ENCODE assay signal across 8 cellular contexts in genomic region chr2:219279916-219280516, GRCh38. TPM values are rescaled to one million over a fixed set of nuclear protein-coding genes. Genes with fewer than 3 reads are reported as not detected.
DNase-seq lines count a peak whose midpoint lies in the region; ATAC-seq and TF ChIP-seq lines count a peak whose summit lies in the region.

No MANE protein-coding gene starts in this region.

- no peak for ATAC-seq in CD4-positive, alpha-beta T cell (ENCODE audit: poor library complexity)
- ATAC-seq in HG02884 (IDR thresholded peaks at IDR 0.05; ENCODE audit: unreplicated experiment) (no peak), GM18867 (IDR thresholded peaks at IDR 0.05; ENCODE audit: unreplicated experiment) (no peak)

- POLR2A ChIA-PET in CD4-positive, alpha-beta T cell (lab: Charles Lee) = interaction anchor here (0.6 to 7.5 kb wide), 16 partner anchors 11 to 620 kb away, joined by 3 to 202 read pairs (median 8); partner anchors contain the start of genes ABCB6, ANKZF1, ATG9A and BCS1L

- peak overlapping the region; percentile 94 for H3K9ac ChIP-seq in endodermal cell (ENCODE audit: extremely low read depth, low read length, poor library complexity, severe bottlenecking)

- CTCF ChIA-PET in CD4-positive, alpha-beta T cell (lab: Charles Lee) = interaction anchor here (1.2 to 12.0 kb wide), 6 partner anchors 15 to 108 kb away, joined by 3 to 190 read pairs (median 6); partner anchors contain the start of genes DNPEP, TUBA4A and TUBA4B

- DNase-seq in CD4-positive, alpha-beta T cell = peak in 1 of 10 experiments; percentile 23
- DNase-seq in NB4 (ENCODE audit: low read depth) (no peak), endodermal cell (peak; percentile 87), AG08396 (ENCODE audit: low spot score) (no peak)
- no peak for DNase-seq in activated effector memory CD4-positive, alpha-beta T cell treated with Interleukin-2 at 50 U/mL for 16 hours

- H3K4me3 ChIP-seq in NB4 (ENCODE audit: low read depth, low read length) (peak overlapping the region; percentile 52), endodermal cell (ENCODE audit: low read length) (peak overlapping the region; percentile 86), neutrophil (ENCODE audit: low read depth in 1 of 2, low read length in 1 of 2) (peak overlapping the region; percentile 81 to 82)

- no peaks in the 10 kb centered on the region for H3K27me3 ChIP-seq in CD4-positive, alpha-beta T cell (ENCODE audit: control insufficient read depth, insufficient read depth, low read length)
- H3K27me3 ChIP-seq in endodermal cell (ENCODE audit: control insufficient read depth, insufficient read depth, low read length, poor library complexity, severe bottlenecking) = no peaks in the 10 kb centered on the region
- no peaks in the 10 kb centered on the region for H3K27me3 ChIP-seq in neutrophil

- H3K4me1 ChIP-seq in endodermal cell (ENCODE audit: control insufficient read depth, insufficient read depth, low read length) (peaks cover 24% of the 10 kb centered on the region), neutrophil (ENCODE audit: control insufficient read depth in 1 of 2, insufficient read depth in 1 of 2, low read depth in 1 of 2, low read length in 1 of 2) (peaks cover 29 to 35% of the 10 kb centered on the region in 2 experiments)

- H3K36me3 Mint-ChIP-seq in CD4-positive, alpha-beta T cell (ENCODE audit: low read depth) = peaks cover 51% of the 10 kb centered on the region
- peaks cover 23% of the 10 kb centered on the region for H3K36me3 Mint-ChIP-seq in endodermal cell (ENCODE audit: low read depth)

- intact Hi-C loops in CD4-positive, alpha-beta T cell (cut with DNase I, micrococcal nuclease) = loop anchor here (1.0 to 5.0 kb wide), 8 partner anchors 15 to 107 kb away; partner anchors contain the start of genes DNPEP (in 2 of the 2), ANKZF1 (in 1 of the 2), ATG9A (in 1 of the 2) and CNPPD1 (in 1 of the 2)

- H3K36me3 ChIP-seq in endodermal cell (ENCODE audit: control insufficient read depth, insufficient read depth, low read length) (peaks cover 40% of the 10 kb centered on the region), neutrophil (peaks cover 41% of the 10 kb centered on the region)

- TF ChIP-seq POLR2A in NB4 (IDR thresholded peaks at IDR 0.05; ENCODE audit: extremely low read depth, insufficient read length) = no peak

- peak overlapping the region; percentile 97 for H3K4me3 Mint-ChIP-seq in CD4-positive, alpha-beta T cell
- H3K4me3 Mint-ChIP-seq in endodermal cell = peak overlapping the region; percentile 74

- H3K4me1 Mint-ChIP-seq in CD4-positive, alpha-beta T cell (ENCODE audit: low read depth) = peaks cover 43% of the 10 kb centered on the region
- H3K4me1 Mint-ChIP-seq in endodermal cell = peaks cover 36% of the 10 kb centered on the region

- TF ChIP-seq CTCF in CD4-positive, alpha-beta T cell (IDR thresholded peaks at IDR 0.05) = no peak
- peak; percentile 0 for TF ChIP-seq CTCF in NB4 (IDR thresholded peaks at IDR 0.05; ENCODE audit: low read depth, low read length)
- peak; percentile 16 for TF ChIP-seq CTCF in endodermal cell (conservative IDR thresholded peaks at IDR 0.05)
- no peak for TF ChIP-seq CTCF in neutrophil (IDR thresholded peaks at IDR 0.05)

- no peaks in the 10 kb centered on the region for H3K27me3 Mint-ChIP-seq in CD4-positive, alpha-beta T cell
- H3K27me3 Mint-ChIP-seq in endodermal cell (ENCODE audit: insufficient read depth) = no peaks in the 10 kb centered on the region

- peak overlapping the region; percentile 97 for H3K27ac ChIP-seq in CD4-positive, alpha-beta T cell (ENCODE audit: low read depth, low read length)
- peak overlapping the region; percentile 95 for H3K27ac ChIP-seq in endodermal cell (ENCODE audit: low read depth, low read length)
- peak overlapping the region; percentile 98 for H3K27ac ChIP-seq in neutrophil

- no peaks in the 10 kb centered on the region for H3K9me3 ChIP-seq in CD4-positive, alpha-beta T cell (ENCODE audit: control insufficient read depth, low read length)
- H3K9me3 ChIP-seq in endodermal cell (ENCODE audit: control insufficient read depth, low read length) (no peaks in the 10 kb centered on the region), neutrophil (no peaks in the 10 kb centered on the region)

- H3K27ac Mint-ChIP-seq in CD4-positive, alpha-beta T cell = peak overlapping the region; percentile 98
- peak overlapping the region; percentile 98 for H3K27ac Mint-ChIP-seq in endodermal cell

- WGBS in endodermal cell (ENCODE audit: insufficient coverage in 1 of 2, insufficient read length in 1 of 2), 2 experiments = 52 to 56% methylated on average over 11 of the region's 12 CpGs

- no peaks in the 10 kb centered on the region for H3K9me3 Mint-ChIP-seq in CD4-positive, alpha-beta T cell
- no peaks in the 10 kb centered on the region for H3K9me3 Mint-ChIP-seq in endodermal cell

RNA-seq across cellular contexts. Expression of gene DNAJB2, which starts 0.8 kb away (rescaled TPM):
- 100 to 1,000 TPM; 151 to 161 TPM for total RNA-seq in CD4-positive, alpha-beta T cell
- 10 to 100 TPM; 61.9 to 80.9 TPM for total RNA-seq in endodermal cell
- 49.6 TPM for polyA plus RNA-seq in endodermal cell (2013, experiment 1 of 2)
- polyA plus RNA-seq in endodermal cell (2013, experiment 2 of 2) = 53.0 TPM

RNA-seq across cellular contexts. Expression of gene TUBA4A, which starts 26.3 kb away (rescaled TPM):
- total RNA-seq in CD4-positive, alpha-beta T cell = 100 to 1,000 TPM; 183 to 185 TPM
- total RNA-seq in endodermal cell = 1 to 10 TPM; 4.0 to 9.5 TPM
- 3.3 TPM for polyA plus RNA-seq in endodermal cell (2013, experiment 1 of 2)
- polyA plus RNA-seq in endodermal cell (2013, experiment 2 of 2) = 2.3 TPM

RNA-seq across cellular contexts. Expression of gene TUBA4B, which starts 27.0 kb away (rescaled TPM):
- total RNA-seq in CD4-positive, alpha-beta T cell = not detected
- not detected for total RNA-seq in endodermal cell
- not detected for polyA plus RNA-seq in endodermal cell (2013, experiment 1 of 2)
- polyA plus RNA-seq in endodermal cell (2013, experiment 2 of 2) = not detected

RNA-seq across cellular contexts. Expression of gene PTPRN, which starts 29.2 kb away (rescaled TPM):
- total RNA-seq in CD4-positive, alpha-beta T cell = not detected
- total RNA-seq in endodermal cell = 1 to 10 TPM in 1 of 2 donors, under 1 TPM in 1; 0.44 to 1.1 TPM
- 6.5 TPM for polyA plus RNA-seq in endodermal cell (2013, experiment 1 of 2)
- 4.9 TPM for polyA plus RNA-seq in endodermal cell (2013, experiment 2 of 2)

RNA-seq across cellular contexts. Expression of gene STK16, which starts 34.7 kb away (rescaled TPM):
- 10 to 100 TPM; 11.2 to 14.1 TPM for total RNA-seq in CD4-positive, alpha-beta T cell
- total RNA-seq in endodermal cell = 10 to 100 TPM; 27.3 to 37.7 TPM
- 34.0 TPM for polyA plus RNA-seq in endodermal cell (2013, experiment 1 of 2)
- polyA plus RNA-seq in endodermal cell (2013, experiment 2 of 2) = 32.5 TPM

Comparison
In these comparisons a context has a peak if more than half of its experiments do, and no peak if none do; other contexts are left out.
1. CTCF ChIP-seq: peak in NB4 (single experiment) and endodermal cell (single experiment); none in CD4-positive, alpha-beta T cell (single experiment) and neutrophil (single experiment).
2. RNA of gene TUBA4A, which starts 26.3 kb away (total RNA-seq): 183 to 185 TPM in CD4-positive, alpha-beta T cell; 4.0 to 9.5 TPM in endodermal cell; every median in the first group is over 10 times any median in the second.
3. Peak in every context shown above with its lines, with median percentiles within 50 percentile points of each other: H3K27ac ChIP-seq and H3K4me3 ChIP-seq.